Comparison of ENCODE assay signal across 1 cellular context in the genomic region with DNA sequence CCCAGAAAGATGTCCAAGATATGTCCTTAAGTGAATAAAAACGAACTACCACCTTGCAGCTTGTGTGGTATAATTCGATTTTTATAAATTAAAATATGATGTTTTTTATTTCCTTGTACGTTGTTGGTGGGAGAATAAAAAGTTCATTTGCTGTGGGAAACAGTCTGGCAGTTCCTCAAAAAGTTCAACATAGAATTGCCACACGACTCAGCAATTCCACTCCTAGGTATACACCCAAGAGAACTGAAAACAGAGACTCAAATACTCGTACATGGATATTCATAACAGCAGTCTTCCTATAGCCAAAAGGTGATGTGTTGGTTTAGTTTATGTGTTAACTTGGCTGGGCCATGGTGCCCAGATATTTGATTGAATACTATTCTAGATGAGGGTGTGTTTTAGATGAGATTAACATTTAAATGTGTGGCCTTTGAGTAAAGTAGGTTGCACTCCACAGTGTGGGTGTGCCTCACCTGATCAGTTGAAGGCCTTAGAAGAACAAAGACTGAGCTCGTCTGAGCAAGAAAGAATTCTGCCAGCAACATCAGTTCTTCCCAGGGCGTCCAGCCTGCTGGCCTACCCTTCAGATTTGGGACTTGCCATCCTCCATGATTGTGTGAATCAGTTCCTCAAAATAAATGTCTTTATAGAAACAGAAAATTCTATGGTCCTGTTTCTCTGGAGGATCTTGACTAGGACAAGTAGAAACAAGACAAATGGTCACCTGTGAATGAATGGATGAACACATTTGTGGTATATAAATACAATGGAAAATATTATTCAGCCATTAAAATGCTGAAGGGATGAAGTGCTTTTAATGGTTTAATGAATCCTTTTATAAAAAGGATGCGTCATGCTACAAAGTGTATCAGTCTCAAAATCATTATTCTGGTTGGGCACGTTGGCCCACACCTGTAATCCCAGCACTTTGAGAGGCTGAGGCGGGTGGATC.
TF ChIP-seq lines count a peak whose summit lies in the region.

No MANE protein-coding gene starts in this region.

TF ChIP-seq in K562, 482 proteins besides CTCF, POLR2A, EP300 and RAD21:
- peak; percentile 86 for TF ChIP-seq ZNF134 (CRISPR knock-in tag; conservative IDR thresholded peaks at IDR 0.05)
- TF ChIP-seq SPI1 (IDR thresholded peaks at IDR 0.05; ENCODE audit: borderline replicate concordance, low read depth, low read length): peak; percentile 47; the same call in 1 of the 2 replicates
- no peak for TF ChIP-seq NFXL1 (CRISPR knock-in tag; IDR thresholded peaks at IDR 0.05)
- 0 out of 2 replicates have a peak, but pooled peaks have one; percentile 7 for TF ChIP-seq NFE2 (IDR thresholded peaks at IDR 0.05; ENCODE audit: low read depth)
